Comparison of ENCODE assay signal across 19 cellular contexts in genomic region chr17:14794961-14795360, GRCh38.
DNase-seq lines count a peak whose midpoint lies in the region; ATAC-seq, FAIRE-seq and TF ChIP-seq lines count a peak whose summit lies in the region.
"Had no signal": no experiment of that assay in that cellular context is flagged by ENCODE, and none has a peak within 500 bp of the region (broad histone marks: within the 10 kb centered on the region; RNA-seq: fewer than 3 reads in every experiment).

No MANE protein-coding gene starts in this region.

- H2BK12ac ChIP-seq in H1 (ENCODE audit: low read depth, low read length): no peak overlapping the region

- no peak overlapping the region for H2BK5ac ChIP-seq in H1 (ENCODE audit: low read depth, low read length)

- H3K9me3 ChIP-seq in H1 (ENCODE audit: insufficient read depth in 2 of 2, low read depth in 1 of 2, low read length in 1 of 2) (no peaks in the 10 kb centered on the region), T-helper 17 cell (ENCODE audit: control insufficient read depth, low read length, poor library complexity, severe bottlenecking) (no peaks in the 10 kb centered on the region)
- H3K9me3 ChIP-seq: SK-N-SH had no signal

- no peaks in the 10 kb centered on the region for H3K27me3 ChIP-seq in H1 (replicated peaks in 1 of 4; ENCODE audit: control insufficient read depth in 3 of 4, extremely low read depth in 1 of 4, insufficient read depth in 3 of 4, low read length in 3 of 4)

- TF ChIP-seq EP300 in H1 (IDR thresholded peaks at IDR 0.05; ENCODE audit: borderline replicate concordance in 1 of 2, low read depth in 2 of 2, low read length in 2 of 2): no peak

- H3K14ac ChIP-seq in H1 (ENCODE audit: insufficient read length): no peak overlapping the region

- H4K5ac ChIP-seq in H1 (ENCODE audit: insufficient read length, low read depth, low read length): no peak overlapping the region

- H3K23me2 ChIP-seq in H1 (ENCODE audit: low read depth, low read length): no peaks in the 10 kb centered on the region

- H3K27me3 Mint-ChIP-seq in T-helper 17 cell: peaks cover 70% of the 10 kb centered on the region

- H3K27ac Mint-ChIP-seq in T-helper 17 cell: no peak overlapping the region

- H2AK5ac ChIP-seq in H1 (ENCODE audit: low read depth, low read length): no peak overlapping the region

- H3K9ac ChIP-seq in H1 (replicated peaks in 1 of 4; ENCODE audit: extremely low read depth in 1 of 4, low read depth in 3 of 4, low read length in 3 of 4): no peak overlapping the region
- H3K9ac ChIP-seq: SK-N-SH had no signal

- peak overlapping the region; percentile 19; the same call in 1 of the 2 replicates for H2AFZ ChIP-seq in H1 (ENCODE audit: low read length)

- TF ChIP-seq RAD21 in H1 (IDR thresholded peaks at IDR 0.05 in 1 of 2, conservative IDR thresholded peaks at IDR 0.05 in 1 of 2; ENCODE audit: low read depth in 2 of 2, low read length in 2 of 2): peak in 1 of 2 experiments; percentile 27; a peak in 1 of 4 replicates

- no peak for FAIRE-seq in H1 (lab: Jason Lieb, UNC)
- FAIRE-seq: GM19239 had no signal

- no peaks in the 10 kb centered on the region for H3K79me2 ChIP-seq in H1 (ENCODE audit: control insufficient read depth in 1 of 2, insufficient read depth in 2 of 2, low read length in 2 of 2)

- DNase-seq in NOMO-1 treated with DMSO at 0.1 percent for 48 hours (lab: John Stamatoyannopoulos, UW; ENCODE audit: unreplicated experiment) (peak; percentile 10), NOMO-1 treated with dmso at 0.1 percent for 144 hours (lab: John Stamatoyannopoulos, UW; ENCODE audit: unreplicated experiment) (no peak), MV-4-11 (lab: John Stamatoyannopoulos, UW) (peak; percentile 14), H1 (ENCODE audit: low read depth in 1 of 2, low spot score in 2 of 2) (no peak), T-helper 17 cell (no peak), DMS153 treated with DMSO at 0.1 percent for 48 hours (lab: John Stamatoyannopoulos, UW; ENCODE audit: unreplicated experiment) (no peak)
- DNase-seq: Calu3, H7, NCI-H1092, NCI-H1417 treated with DMSO at 0.1 percent for 48 hours, NCI-H1694 treated with DMSO at 0.1 percent for 48 hours, NCI-H2081, NCI-H2227 treated with DMSO at 0.1 percent for 48 hours, NCI-H69, PC-3, SK-N-SH, T-helper 1 cell had no signal

- H3K4me1 Mint-ChIP-seq in T-helper 17 cell: peaks cover 5% of the 10 kb centered on the region

- TF ChIP-seq CTCF in H1 (IDR thresholded peaks at IDR 0.05; ENCODE audit: control extremely low read depth in 1 of 3, insufficient read depth in 1 of 3, low read depth in 1 of 3, low read length in 3 of 3): no peak

- no peak overlapping the region for H3K4me2 ChIP-seq in H1 (ENCODE audit: insufficient read depth in 1 of 2, low read depth in 2 of 2, low read length in 2 of 2)
- H3K4me2 ChIP-seq: SK-N-SH had no signal

- H3K36me3 ChIP-seq in H1 (ENCODE audit: control insufficient read depth in 2 of 4, insufficient read depth in 4 of 4, low read length in 3 of 4): no peaks in the 10 kb centered on the region

- POLR2A ChIA-PET in H1 (lab: Charles Lee; ENCODE audit: partially characterized antibody): no interaction called here

- H2BK15ac ChIP-seq in H1 (ENCODE audit: low read length): no peak overlapping the region

- H3K4me3 Mint-ChIP-seq in T-helper 17 cell: no peak overlapping the region

- H3K4me3 ChIP-seq in H1 (ENCODE audit: extremely low read depth in 1 of 4, insufficient read depth in 2 of 4, low read depth in 3 of 4, low read length in 4 of 4): no peak overlapping the region

- no peak overlapping the region for H4K91ac ChIP-seq in H1 (replicated peaks; ENCODE audit: insufficient read length, low read length)

- H3K27ac ChIP-seq in H1 (ENCODE audit: low read depth, low read length): no peak overlapping the region

- 0 out of 2 replicates have a peak overlapping the region, but pooled peaks have one; percentile 38 for H2BK20ac ChIP-seq in H1 (ENCODE audit: low read length)

- TF ChIP-seq POLR2A in H1 (IDR thresholded peaks at IDR 0.05; ENCODE audit: control extremely low read depth in 1 of 2, low read depth in 2 of 2, low read length in 2 of 2): no peak

- no peaks in the 10 kb centered on the region for H3K79me1 ChIP-seq in H1 (ENCODE audit: low read depth, low read length)

- no peaks in the 10 kb centered on the region for H3K4me1 ChIP-seq in H1 (replicated peaks in 1 of 4; ENCODE audit: control insufficient read depth in 3 of 4, insufficient read depth in 4 of 4, low read length in 3 of 4)

- ATAC-seq in T-helper 17 cell (no peak), GM19351 (IDR thresholded peaks at IDR 0.05; ENCODE audit: unreplicated experiment) (no peak)
- ATAC-seq: PC-3 had no signal

- no peak overlapping the region for H3K56ac ChIP-seq in H1 (replicated peaks; ENCODE audit: insufficient read length, low read depth, low read length)

- CTCF ChIA-PET in H1 (lab: Charles Lee; ENCODE audit: partially characterized antibody): no interaction called here

- 93% methylated on average over 1 of the region's 1 CpG; no CpG with 5 or more reads in 1 of the 2 experiments for WGBS in H1 (ENCODE audit: extremely low coverage in 1 of 2, insufficient coverage in 1 of 2, insufficient read length in 1 of 2, insufficient replicate concordance in 2 of 2, low coverage in 1 of 2, low lambda C conversion rate in 2 of 2, missing lambda C conversion rate in 1 of 2), 2 experiments

- H3K4ac ChIP-seq in H1 (replicated peaks; ENCODE audit: insufficient read length, low read depth, low read length): no peak overlapping the region

- H3K23ac ChIP-seq in H1 (ENCODE audit: insufficient read length): no peak overlapping the region

- no peaks in the 10 kb centered on the region for H4K20me1 ChIP-seq in H1 (replicated peaks in 1 of 2; ENCODE audit: control insufficient read depth in 1 of 2, insufficient read depth in 2 of 2, low read length in 2 of 2)

- peaks cover 3% of the 10 kb centered on the region for H3K36me3 Mint-ChIP-seq in T-helper 17 cell (ENCODE audit: low read depth)

- H3K18ac ChIP-seq in H1 (ENCODE audit: extremely low read depth, low read length): no peak overlapping the region

- no peak overlapping the region for H4K8ac ChIP-seq in H1 (ENCODE audit: extremely low read depth, insufficient read depth, low read length)

- H2BK120ac ChIP-seq in H1 (replicated peaks; ENCODE audit: low read depth, low read length): no peak overlapping the region

TF ChIP-seq in H1, 55 proteins besides CTCF, POLR2A, EP300 and RAD21 (continues in another document):
- TF ChIP-seq JUND (IDR thresholded peaks at IDR 0.05; ENCODE audit: low read length) (no peak), SUZ12 (IDR thresholded peaks at IDR 0.05; ENCODE audit: low read length) (no peak), EZH2 (IDR thresholded peaks at IDR 0.05; ENCODE audit: low read depth, low read length, severe bottlenecking) (no peak), BACH1 (IDR thresholded peaks at IDR 0.05; ENCODE audit: low read length) (no peak), ZNF274 (IDR thresholded peaks at IDR 0.05; ENCODE audit: borderline replicate concordance, extremely low read depth, low read length) (no peak), KDM1A (IDR thresholded peaks at IDR 0.05; ENCODE audit: borderline replicate concordance, low read length) (no peak), POU5F1 (IDR thresholded peaks at IDR 0.05; ENCODE audit: low read depth, low read length) (no peak), SP4 (IDR thresholded peaks at IDR 0.05; ENCODE audit: low read length) (no peak)

Comparison
In these comparisons a context has a peak if more than half of its experiments do, and no peak if none do; other contexts are left out.
1. DNase-seq: peak in NOMO-1 treated with DMSO at 0.1 percent for 48 hours (single experiment) and MV-4-11 (single experiment); none in NOMO-1 treated with dmso at 0.1 percent for 144 hours (single experiment), H1 (0 of 2), T-helper 17 cell (0 of 3) and DMS153 treated with DMSO at 0.1 percent for 48 hours (single experiment).